Comparison of ENCODE assay signal across 11 cellular contexts in the genomic region with DNA sequence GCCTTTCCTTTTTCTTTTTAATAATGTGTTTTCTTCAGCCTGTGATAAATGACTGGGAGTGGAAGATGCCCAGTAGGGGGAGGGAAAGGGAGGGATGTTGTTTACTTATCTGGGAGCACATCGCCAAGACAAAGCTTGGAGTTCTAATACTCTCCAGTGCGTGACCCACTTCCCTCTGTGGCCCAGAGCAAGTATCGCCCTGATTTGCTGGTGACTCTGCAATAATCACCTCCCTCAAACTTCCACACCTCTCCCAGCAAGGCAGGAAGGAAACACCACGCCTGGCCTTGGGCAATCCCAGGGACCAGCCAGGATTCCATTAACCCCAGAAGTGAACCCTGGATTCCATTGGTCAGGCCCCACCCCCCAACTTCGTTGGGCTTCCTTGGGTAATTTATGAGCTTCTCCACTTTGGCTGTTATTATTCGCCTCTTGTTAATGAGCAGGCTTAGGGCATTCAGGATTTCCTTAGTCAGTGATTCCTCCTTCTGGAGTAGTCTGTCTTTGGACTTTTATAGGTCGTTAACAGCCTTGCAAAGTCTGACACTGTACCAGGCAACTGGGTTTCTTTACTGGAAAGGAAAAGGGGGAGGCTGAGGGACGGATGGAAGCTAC. TPM values are rescaled to one million over a fixed set of nuclear protein-coding genes. Genes with fewer than 3 reads are reported as not detected.
DNase-seq lines count a peak whose midpoint lies in the region; ATAC-seq and TF ChIP-seq lines count a peak whose summit lies in the region.
"Had no signal": no experiment of that assay in that cellular context is flagged by ENCODE, and none has a peak within 500 bp of the region (broad histone marks: within the 10 kb centered on the region; RNA-seq: fewer than 3 reads in every experiment).

No MANE protein-coding gene starts in this region.

- H3K27ac ChIP-seq in esophagus squamous epithelium: peak overlapping the region; percentile 93 to 97 (median 96)
- H3K27ac ChIP-seq in ovary: no peak overlapping the region
- H3K27ac ChIP-seq in CD8-positive, alpha-beta memory T cell (ENCODE audit: low read depth, low read length): no peak overlapping the region

- H3K4me1 ChIP-seq in esophagus squamous epithelium (peaks cover 43 to 74% (median 48%) of the 10 kb centered on the region in 3 donors), ovary (ENCODE audit: insufficient read depth) (no peaks in the 10 kb centered on the region)
- H3K4me1 ChIP-seq in CD8-positive, alpha-beta memory T cell (ENCODE audit: insufficient read depth, low read length): no peaks in the 10 kb centered on the region

- 12 to 21% methylated on average over 6 to 8 of the region's 8 CpGs for WGBS in esophagus squamous epithelium, 2 donors
- 26 to 30% (median 27%) methylated on average over 8 of the region's 8 CpGs for WGBS in ovary, 3 donors

- TF ChIP-seq POLR2A in esophagus squamous epithelium (IDR thresholded peaks at IDR 0.05) (no peak), ovary (IDR thresholded peaks at IDR 0.05) (no peak)

- no peak for ATAC-seq in GM18873 (IDR thresholded peaks at IDR 0.05; ENCODE audit: low FRiP score, unreplicated experiment)
- no peak for ATAC-seq in GM18868 (IDR thresholded peaks at IDR 0.05; ENCODE audit: unreplicated experiment)

- TF ChIP-seq CTCF in AG10803 (conservative IDR thresholded peaks at IDR 0.05; ENCODE audit: low read length) (peak; percentile 36), esophagus squamous epithelium (IDR thresholded peaks at IDR 0.05) (peak in 4 of 6 experiments; percentile 19 to 61 (median 36)), ovary (IDR thresholded peaks at IDR 0.05) (no peak), glutamatergic neuron (IDR thresholded peaks at IDR 0.05; ENCODE audit: partially characterized antibody, unreplicated experiment) (no peak)

- H3K9me3 Mint-ChIP-seq in glutamatergic neuron (ENCODE audit: unreplicated experiment): no peaks in the 10 kb centered on the region
- H3K9me3 Mint-ChIP-seq in CD8-positive, alpha-beta memory T cell: no peaks in the 10 kb centered on the region

- no peak for TF ChIP-seq EP300 in ovary (IDR thresholded peaks at IDR 0.05)

- intact Hi-C loops in esophagus squamous epithelium (cut with DNase I) (no loop called here), ovary (cut with DNase I) (no loop called here)

- H3K4me3 ChIP-seq in AG10803 (ENCODE audit: low read length): peak overlapping the region; percentile 30
- no peak overlapping the region for H3K4me3 ChIP-seq in MG63
- peak overlapping the region in 1 of 4 donors; percentile 36 for H3K4me3 ChIP-seq in esophagus squamous epithelium
- no peak overlapping the region for H3K4me3 ChIP-seq in ovary
- no peak overlapping the region for H3K4me3 ChIP-seq in CD8-positive, alpha-beta memory T cell (ENCODE audit: low read length)

- no peaks in the 10 kb centered on the region for H3K36me3 Mint-ChIP-seq in glutamatergic neuron (ENCODE audit: unreplicated experiment)
- H3K36me3 Mint-ChIP-seq in CD8-positive, alpha-beta memory T cell: no peaks in the 10 kb centered on the region

- H3K9me3 ChIP-seq in MG63: no peaks in the 10 kb centered on the region
- H3K9me3 ChIP-seq in esophagus squamous epithelium: no peaks in the 10 kb centered on the region
- no peaks in the 10 kb centered on the region for H3K9me3 ChIP-seq in ovary
- no peaks in the 10 kb centered on the region for H3K9me3 ChIP-seq in CD8-positive, alpha-beta memory T cell (ENCODE audit: low read length)

- CTCF ChIA-PET in CD8-positive, alpha-beta memory T cell (lab: Charles Lee): no interaction called here

- H3K27me3 ChIP-seq in MG63 (no peaks in the 10 kb centered on the region), esophagus squamous epithelium (no peaks in the 10 kb centered on the region), ovary (no peaks in the 10 kb centered on the region)
- H3K27me3 ChIP-seq in CD8-positive, alpha-beta memory T cell (ENCODE audit: insufficient read depth, low read length, poor library complexity, severe bottlenecking): no peaks in the 10 kb centered on the region

- H3K4me1 Mint-ChIP-seq in glutamatergic neuron (ENCODE audit: low read depth, unreplicated experiment): no peaks in the 10 kb centered on the region
- H3K4me1 Mint-ChIP-seq in CD8-positive, alpha-beta memory T cell: no peaks in the 10 kb centered on the region

- H3K4me3 Mint-ChIP-seq in glutamatergic neuron (ENCODE audit: unreplicated experiment): no peak overlapping the region
- no peak overlapping the region for H3K4me3 Mint-ChIP-seq in CD8-positive, alpha-beta memory T cell

- POLR2A ChIA-PET in CD8-positive, alpha-beta memory T cell (lab: Charles Lee): no interaction called here

- no peaks in the 10 kb centered on the region for H3K27me3 Mint-ChIP-seq in glutamatergic neuron (ENCODE audit: unreplicated experiment)
- peaks cover 6 to 13% of the 10 kb centered on the region in 2 donors for H3K27me3 Mint-ChIP-seq in CD8-positive, alpha-beta memory T cell

- H3K36me3 ChIP-seq in MG63: no peaks in the 10 kb centered on the region
- H3K36me3 ChIP-seq in esophagus squamous epithelium: no peaks in the 10 kb centered on the region
- H3K36me3 ChIP-seq in ovary: no peaks in the 10 kb centered on the region
- no peaks in the 10 kb centered on the region for H3K36me3 ChIP-seq in CD8-positive, alpha-beta memory T cell (ENCODE audit: insufficient read depth, low read length)

- DNase-seq in AG10803 (ENCODE audit: low read depth): peak; percentile 84
- DNase-seq in MG63: peak; percentile 58
- DNase-seq in esophagus squamous epithelium (lab: John Stamatoyannopoulos, UW): no peak
- peak; percentile 13 to 73 (median 31) for DNase-seq in ovary
- DNase-seq in glutamatergic neuron: no peak
- no peak for DNase-seq in CD8-positive, alpha-beta memory T cell
- DNase-seq: activated CD4-positive, alpha-beta T cell treated with anti-CD3 and anti-CD28 coated beads for 48 hours; effector CD8-positive, alpha-beta T cell; NCI-H187 had no signal

- H3K27ac Mint-ChIP-seq in glutamatergic neuron (ENCODE audit: unreplicated experiment): no peak overlapping the region
- no peak overlapping the region for H3K27ac Mint-ChIP-seq in CD8-positive, alpha-beta memory T cell

RNA-seq across cellular contexts. Expression of gene GRHL3, which starts 24.3 kb away (rescaled TPM):
- total RNA-seq in MG63 (2014; rRNA removed; shearing (Covaris generic); ENCODE audit: low replicate concordance): not detected in 2 replicates
- total RNA-seq in esophagus squamous epithelium (100 to 1,000 TPM in 2 of 4 donors, 10 to 100 TPM in 2; 77.6 to 179 (median 115) TPM), ovary (1 to 10 TPM in 1 of 7 donors, under 1 TPM in 2, not detected in 4; 0.15 to 1.6 (median 0.48) TPM), glutamatergic neuron (ENCODE audit: unreplicated experiment) (0.37 TPM)
- polyA plus RNA-seq in ovary: not detected
- total RNA-seq in CD8-positive, alpha-beta memory T cell: under 1 TPM; 0.13 to 0.29 TPM
- not detected for polyA plus RNA-seq in CD8-positive, alpha-beta memory T cell

Comparison
In these comparisons a context has a peak if more than half of its experiments do, and no peak if none do; other contexts are left out.
1. DNase-seq: peak in AG10803 (single experiment), MG63 (single experiment) and ovary (5 of 5); none in esophagus squamous epithelium (single experiment), glutamatergic neuron (single experiment) and CD8-positive, alpha-beta memory T cell (0 of 5).
2. CTCF ChIP-seq: peak in AG10803 (single experiment) and esophagus squamous epithelium (4 of 6); none in ovary (0 of 3) and glutamatergic neuron (single experiment).
3. H3K27ac ChIP-seq: peak in esophagus squamous epithelium (4 of 4); none in ovary (0 of 2) and CD8-positive, alpha-beta memory T cell (single experiment).
4. RNA of gene GRHL3, which starts 24.3 kb away (total RNA-seq): 77.6 to 179 TPM in esophagus squamous epithelium; 0.37 TPM in glutamatergic neuron (single experiment), 0.13 to 0.29 TPM in CD8-positive, alpha-beta memory T cell, 0.15 to 1.6 TPM in ovary and not detected in MG63; every median in the first group is over 10 times any median in the second.